24 cellular contexts compared by ENCODE assay signal in genomic region chr17:77840576-77841160, GRCh38.
DNase-seq lines count a peak whose midpoint lies in the region; ATAC-seq, FAIRE-seq and TF ChIP-seq lines count a peak whose summit lies in the region.
"Had no signal": no experiment of that assay in that cellular context is flagged by ENCODE, and none has a peak within 500 bp of the region (broad histone marks: within the 10 kb centered on the region; RNA-seq: fewer than 3 reads in every experiment).

No MANE protein-coding gene starts in this region.

- WGBS in HepG2 (ENCODE audit: low lambda C conversion rate) = 23% methylated on average over 6 of the region's 8 CpGs
- WGBS in right lobe of liver (ENCODE audit: insufficient coverage, low coverage, low lambda C conversion rate, missing lambda C conversion rate) = 70% methylated on average over 4 of the region's 8 CpGs

- H3K4me1 ChIP-seq in HepG2 (ENCODE audit: insufficient read depth, low read length) (peaks cover 5% of the 10 kb centered on the region; the same call in 1 of the 2 replicates), right lobe of liver (peaks cover 0 to 9% (median 0%) of the 10 kb centered on the region in 4 donors)
- H3K4me1 ChIP-seq: ascending aorta had no signal

- no peak overlapping the region for H3K9ac ChIP-seq in HepG2 (ENCODE audit: insufficient read depth, low read depth, low read length)
- H3K9ac ChIP-seq: BLaER1 treated with 17β-estradiol and CSF1 and Interleukin-3, amounts not matched to agents 10 nM and 100 nM had no signal

- H3K36me3 ChIP-seq in HepG2 (replicated peaks in 1 of 2; ENCODE audit: control insufficient read depth in 1 of 2, insufficient read depth in 2 of 2, low read length in 2 of 2) (no peaks in the 10 kb centered on the region), right lobe of liver (no peaks in the 10 kb centered on the region)
- H3K36me3 ChIP-seq: ascending aorta; BLaER1 treated with 17β-estradiol and CSF1 and Interleukin-3, amounts not matched to agents 10 nM and 100 nM; esophagus squamous epithelium; neutrophil; suprapubic skin had no signal

- H3K27ac ChIP-seq in HepG2 (ENCODE audit: extremely low read length, insufficient read depth, low read length) (no peak overlapping the region), right lobe of liver (no peak overlapping the region)
- H3K27ac ChIP-seq: ascending aorta; BLaER1 treated with 17β-estradiol and CSF1 and Interleukin-3, amounts not matched to agents 10 nM and 100 nM; esophagus squamous epithelium; neutrophil; suprapubic skin had no signal

- TF ChIP-seq POLR2A in HepG2 (IDR thresholded peaks at IDR 0.05; ENCODE audit: insufficient read depth in 1 of 2, low read depth in 2 of 2, low read length in 2 of 2) (no peak), right lobe of liver (IDR thresholded peaks at IDR 0.05) (no peak)

- H3K9me3 ChIP-seq in HepG2 (ENCODE audit: low read length) (no peaks in the 10 kb centered on the region), right lobe of liver (no peaks in the 10 kb centered on the region)
- H3K9me3 ChIP-seq: ascending aorta, esophagus squamous epithelium, neutrophil, suprapubic skin had no signal

- POLR2A ChIA-PET in HepG2 (lab: Yijun Ruan, JAX) = no interaction called here

- intact Hi-C loops in HepG2 (cut with micrococcal nuclease; ENCODE audit: unreplicated experiment) = no loop called here
- intact Hi-C loops in right lobe of liver (cut with DNase I) = no loop called here

- CTCF ChIA-PET in HepG2 (lab: Yijun Ruan, JAX; ENCODE audit: low intra/inter-chr PET ratio, low total read pairs) = no interaction called here

- TF ChIP-seq RAD21 in HepG2 (CRISPR knock-in tag; IDR thresholded peaks at IDR 0.05) = no peak

- TF ChIP-seq CTCF in HepG2 (CRISPR knock-in tag; IDR thresholded peaks at IDR 0.05) (no peak), right lobe of liver (IDR thresholded peaks at IDR 0.05) (no peak), nephron (IDR thresholded peaks at IDR 0.05; ENCODE audit: unreplicated experiment in 3 of 3) (no peak)

- H3K4me3 ChIP-seq in HepG2 (replicated peaks in 1 of 3; ENCODE audit: insufficient read depth in 1 of 3, low read depth in 2 of 3, low read length in 3 of 3) = no peak overlapping the region
- H3K4me3 ChIP-seq in right lobe of liver = no peak overlapping the region
- H3K4me3 ChIP-seq: ascending aorta; BLaER1 treated with 17β-estradiol and CSF1 and Interleukin-3, amounts not matched to agents 10 nM and 100 nM; esophagus squamous epithelium; suprapubic skin had no signal

- no peak overlapping the region for H3K4me3 Mint-ChIP-seq in effector memory CD8-positive, alpha-beta T cell
- H3K4me3 Mint-ChIP-seq in nephron = no peak overlapping the region
- H3K4me3 Mint-ChIP-seq: activated naive CD4-positive, alpha-beta T cell treated with anti-CD3 and anti-CD28 coated beads, Interleukin-2, amount 50 U/mL, for 24 hours had no signal

- no peaks in the 10 kb centered on the region for H4K20me1 ChIP-seq in HepG2 (ENCODE audit: insufficient read depth, low read length)

- no TSS peak for BruUV-seq in HepG2 (replicated peaks; lab: Mats Ljungman, UMichigan)

- no peak overlapping the region for H2AFZ ChIP-seq in HepG2 (ENCODE audit: low read length)

- no peaks in the 10 kb centered on the region for H3K27me3 Mint-ChIP-seq in effector memory CD8-positive, alpha-beta T cell
- H3K27me3 Mint-ChIP-seq in nephron (ENCODE audit: low read depth) = peaks cover 8% of the 10 kb centered on the region
- H3K27me3 Mint-ChIP-seq: activated naive CD4-positive, alpha-beta T cell treated with anti-CD3 and anti-CD28 coated beads, Interleukin-2, amount 50 U/mL, for 24 hours had no signal

- in situ Hi-C loops in HepG2 (cut with HindIII; ENCODE audit: extremely low pct_ligation_motif_present, low pct_unique_long_range_greater_than_20kb) = no loop called here

- H3K27ac Mint-ChIP-seq in effector memory CD8-positive, alpha-beta T cell = peak overlapping the region; percentile 23 to 25
- H3K27ac Mint-ChIP-seq in nephron = peak overlapping the region in 2 of 3 experiments; percentile 0 to 4

- no peak for TF ChIP-seq EP300 in HepG2 (IDR thresholded peaks at IDR 0.05; ENCODE audit: low read depth in 2 of 2, low read length in 2 of 2)
- no peak for TF ChIP-seq EP300 in HepG2 (CRISPR knock-in tag; IDR thresholded peaks at IDR 0.05; ENCODE audit: borderline replicate concordance)

- FAIRE-seq in HepG2 (lab: Jason Lieb, UNC) = no peak
- FAIRE-seq: TTC549 had no signal

- H3K36me3 Mint-ChIP-seq in effector memory CD8-positive, alpha-beta T cell (ENCODE audit: insufficient read depth) = peaks cover 17% of the 10 kb centered on the region
- no peaks in the 10 kb centered on the region for H3K36me3 Mint-ChIP-seq in nephron (ENCODE audit: low read depth)
- H3K36me3 Mint-ChIP-seq: activated naive CD4-positive, alpha-beta T cell treated with anti-CD3 and anti-CD28 coated beads, Interleukin-2, amount 50 U/mL, for 24 hours had no signal

- H3K27me3 ChIP-seq in HepG2 (ENCODE audit: control insufficient read depth in 1 of 2, insufficient read depth in 2 of 2, low read length in 2 of 2) (peaks cover 8 to 73% of the 10 kb centered on the region in 2 experiments), right lobe of liver (no peaks in the 10 kb centered on the region)
- H3K27me3 ChIP-seq: ascending aorta, suprapubic skin had no signal

- no peaks in the 10 kb centered on the region for H3K79me2 ChIP-seq in HepG2 (ENCODE audit: insufficient read depth, low read length)

- H3K4me2 ChIP-seq in HepG2 (ENCODE audit: low read depth, low read length) = no peak overlapping the region

- DNase-seq in HepG2 (ENCODE audit: low spot score) (no peak), right lobe of liver (no peak), GDM1 (lab: John Stamatoyannopoulos, UW) (no peak), HCEC 1CT (no peak)
- DNase-seq in effector memory CD8-positive, alpha-beta T cell = no peak
- no peak for DNase-seq in central memory CD4-positive, alpha-beta T cell
- DNase-seq: ACHN; activated CD4-positive, alpha-beta T cell treated with anti-CD3 and anti-CD28 coated beads, Interleukin-2, amount 50 U/mL, for 1 hour; activated CD8-positive, alpha-beta memory T cell treated with anti-CD3 and anti-CD28 coated beads, Interleukin-2, amount 50 U/mL, for 48 hours; cerebellar nuclear complex; effector CD4-positive, alpha-beta T cell; esophagus squamous epithelium; GF-D8; NCI-H1436 treated with DMSO at 0.1 percent for 48 hours; NCI-H524 had no signal

- H3K9me3 Mint-ChIP-seq in effector memory CD8-positive, alpha-beta T cell = no peaks in the 10 kb centered on the region
- H3K9me3 Mint-ChIP-seq in nephron = no peaks in the 10 kb centered on the region
- H3K9me3 Mint-ChIP-seq: activated naive CD4-positive, alpha-beta T cell treated with anti-CD3 and anti-CD28 coated beads, Interleukin-2, amount 50 U/mL, for 24 hours had no signal

- no peak for ATAC-seq in HepG2
- ATAC-seq in right lobe of liver = no peak
- ATAC-seq in effector memory CD8-positive, alpha-beta T cell (replicated peaks) = no peak
- ATAC-seq in HG02852 (IDR thresholded peaks at IDR 0.05; ENCODE audit: unreplicated experiment) = no peak
- ATAC-seq: left lobe of liver had no signal

- peaks cover 52% of the 10 kb centered on the region in 2 donors for H3K4me1 Mint-ChIP-seq in effector memory CD8-positive, alpha-beta T cell (ENCODE audit: low read depth in 2 of 2)
- no peaks in the 10 kb centered on the region for H3K4me1 Mint-ChIP-seq in nephron

TF ChIP-seq in HepG2, 621 proteins besides CTCF, POLR2A, EP300 and RAD21:
- TF ChIP-seq KMT2A (CRISPR knock-in tag; IDR thresholded peaks at IDR 0.05) (no peak), CEBPB (IDR thresholded peaks at IDR 0.05; ENCODE audit: borderline replicate concordance, low read depth, low read length) (peak; percentile 23; the same call in 1 of the 2 replicates)
